In the genomic region with DNA sequence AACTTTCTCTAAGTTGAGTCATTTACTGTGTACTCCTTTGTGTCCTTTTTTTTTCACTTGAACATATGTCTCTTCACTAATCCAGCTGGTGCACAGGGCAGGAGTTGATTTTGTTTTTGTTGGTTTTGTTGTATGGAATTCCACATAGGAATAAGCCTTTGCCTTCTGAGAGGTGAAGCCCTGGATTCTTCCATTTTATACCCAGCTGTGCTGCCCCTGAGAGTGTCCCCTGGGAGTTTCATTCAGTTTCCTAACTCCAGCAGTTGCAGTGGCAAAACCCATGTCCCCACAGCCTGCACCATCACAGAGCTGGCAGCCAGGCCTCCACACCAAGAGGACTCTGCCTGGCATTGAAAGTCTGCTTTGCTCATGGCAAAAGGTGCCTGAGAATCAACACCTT, we compare ENCODE assay signal across 2 cellular contexts.
TF ChIP-seq lines count a peak whose summit lies in the region.

No MANE protein-coding gene starts in this region.

TF ChIP-seq in HepG2, 621 proteins besides CTCF, POLR2A, EP300 and RAD21:
- TF ChIP-seq ZFP1 (CRISPR knock-in tag; IDR thresholded peaks at IDR 0.05): peak; percentile 89; the same call in 1 of the 2 replicates
- no peak for TF ChIP-seq HDAC6 (IDR thresholded peaks at IDR 0.05; ENCODE audit: low read depth, low read length)

TF ChIP-seq in H1, 55 proteins besides CTCF, POLR2A, EP300 and RAD21:
- TF ChIP-seq CHD2 (IDR thresholded peaks at IDR 0.05; ENCODE audit: low read length): no peak
- TF ChIP-seq SRF (IDR thresholded peaks at IDR 0.05; ENCODE audit: low read depth, low read length): no peak
- TF ChIP-seq SP4 (IDR thresholded peaks at IDR 0.05; ENCODE audit: low read length): no peak
- no peak for TF ChIP-seq GTF2F1 (IDR thresholded peaks at IDR 0.05; ENCODE audit: borderline replicate concordance, low read depth, low read length)
- TF ChIP-seq, protein P1, sequence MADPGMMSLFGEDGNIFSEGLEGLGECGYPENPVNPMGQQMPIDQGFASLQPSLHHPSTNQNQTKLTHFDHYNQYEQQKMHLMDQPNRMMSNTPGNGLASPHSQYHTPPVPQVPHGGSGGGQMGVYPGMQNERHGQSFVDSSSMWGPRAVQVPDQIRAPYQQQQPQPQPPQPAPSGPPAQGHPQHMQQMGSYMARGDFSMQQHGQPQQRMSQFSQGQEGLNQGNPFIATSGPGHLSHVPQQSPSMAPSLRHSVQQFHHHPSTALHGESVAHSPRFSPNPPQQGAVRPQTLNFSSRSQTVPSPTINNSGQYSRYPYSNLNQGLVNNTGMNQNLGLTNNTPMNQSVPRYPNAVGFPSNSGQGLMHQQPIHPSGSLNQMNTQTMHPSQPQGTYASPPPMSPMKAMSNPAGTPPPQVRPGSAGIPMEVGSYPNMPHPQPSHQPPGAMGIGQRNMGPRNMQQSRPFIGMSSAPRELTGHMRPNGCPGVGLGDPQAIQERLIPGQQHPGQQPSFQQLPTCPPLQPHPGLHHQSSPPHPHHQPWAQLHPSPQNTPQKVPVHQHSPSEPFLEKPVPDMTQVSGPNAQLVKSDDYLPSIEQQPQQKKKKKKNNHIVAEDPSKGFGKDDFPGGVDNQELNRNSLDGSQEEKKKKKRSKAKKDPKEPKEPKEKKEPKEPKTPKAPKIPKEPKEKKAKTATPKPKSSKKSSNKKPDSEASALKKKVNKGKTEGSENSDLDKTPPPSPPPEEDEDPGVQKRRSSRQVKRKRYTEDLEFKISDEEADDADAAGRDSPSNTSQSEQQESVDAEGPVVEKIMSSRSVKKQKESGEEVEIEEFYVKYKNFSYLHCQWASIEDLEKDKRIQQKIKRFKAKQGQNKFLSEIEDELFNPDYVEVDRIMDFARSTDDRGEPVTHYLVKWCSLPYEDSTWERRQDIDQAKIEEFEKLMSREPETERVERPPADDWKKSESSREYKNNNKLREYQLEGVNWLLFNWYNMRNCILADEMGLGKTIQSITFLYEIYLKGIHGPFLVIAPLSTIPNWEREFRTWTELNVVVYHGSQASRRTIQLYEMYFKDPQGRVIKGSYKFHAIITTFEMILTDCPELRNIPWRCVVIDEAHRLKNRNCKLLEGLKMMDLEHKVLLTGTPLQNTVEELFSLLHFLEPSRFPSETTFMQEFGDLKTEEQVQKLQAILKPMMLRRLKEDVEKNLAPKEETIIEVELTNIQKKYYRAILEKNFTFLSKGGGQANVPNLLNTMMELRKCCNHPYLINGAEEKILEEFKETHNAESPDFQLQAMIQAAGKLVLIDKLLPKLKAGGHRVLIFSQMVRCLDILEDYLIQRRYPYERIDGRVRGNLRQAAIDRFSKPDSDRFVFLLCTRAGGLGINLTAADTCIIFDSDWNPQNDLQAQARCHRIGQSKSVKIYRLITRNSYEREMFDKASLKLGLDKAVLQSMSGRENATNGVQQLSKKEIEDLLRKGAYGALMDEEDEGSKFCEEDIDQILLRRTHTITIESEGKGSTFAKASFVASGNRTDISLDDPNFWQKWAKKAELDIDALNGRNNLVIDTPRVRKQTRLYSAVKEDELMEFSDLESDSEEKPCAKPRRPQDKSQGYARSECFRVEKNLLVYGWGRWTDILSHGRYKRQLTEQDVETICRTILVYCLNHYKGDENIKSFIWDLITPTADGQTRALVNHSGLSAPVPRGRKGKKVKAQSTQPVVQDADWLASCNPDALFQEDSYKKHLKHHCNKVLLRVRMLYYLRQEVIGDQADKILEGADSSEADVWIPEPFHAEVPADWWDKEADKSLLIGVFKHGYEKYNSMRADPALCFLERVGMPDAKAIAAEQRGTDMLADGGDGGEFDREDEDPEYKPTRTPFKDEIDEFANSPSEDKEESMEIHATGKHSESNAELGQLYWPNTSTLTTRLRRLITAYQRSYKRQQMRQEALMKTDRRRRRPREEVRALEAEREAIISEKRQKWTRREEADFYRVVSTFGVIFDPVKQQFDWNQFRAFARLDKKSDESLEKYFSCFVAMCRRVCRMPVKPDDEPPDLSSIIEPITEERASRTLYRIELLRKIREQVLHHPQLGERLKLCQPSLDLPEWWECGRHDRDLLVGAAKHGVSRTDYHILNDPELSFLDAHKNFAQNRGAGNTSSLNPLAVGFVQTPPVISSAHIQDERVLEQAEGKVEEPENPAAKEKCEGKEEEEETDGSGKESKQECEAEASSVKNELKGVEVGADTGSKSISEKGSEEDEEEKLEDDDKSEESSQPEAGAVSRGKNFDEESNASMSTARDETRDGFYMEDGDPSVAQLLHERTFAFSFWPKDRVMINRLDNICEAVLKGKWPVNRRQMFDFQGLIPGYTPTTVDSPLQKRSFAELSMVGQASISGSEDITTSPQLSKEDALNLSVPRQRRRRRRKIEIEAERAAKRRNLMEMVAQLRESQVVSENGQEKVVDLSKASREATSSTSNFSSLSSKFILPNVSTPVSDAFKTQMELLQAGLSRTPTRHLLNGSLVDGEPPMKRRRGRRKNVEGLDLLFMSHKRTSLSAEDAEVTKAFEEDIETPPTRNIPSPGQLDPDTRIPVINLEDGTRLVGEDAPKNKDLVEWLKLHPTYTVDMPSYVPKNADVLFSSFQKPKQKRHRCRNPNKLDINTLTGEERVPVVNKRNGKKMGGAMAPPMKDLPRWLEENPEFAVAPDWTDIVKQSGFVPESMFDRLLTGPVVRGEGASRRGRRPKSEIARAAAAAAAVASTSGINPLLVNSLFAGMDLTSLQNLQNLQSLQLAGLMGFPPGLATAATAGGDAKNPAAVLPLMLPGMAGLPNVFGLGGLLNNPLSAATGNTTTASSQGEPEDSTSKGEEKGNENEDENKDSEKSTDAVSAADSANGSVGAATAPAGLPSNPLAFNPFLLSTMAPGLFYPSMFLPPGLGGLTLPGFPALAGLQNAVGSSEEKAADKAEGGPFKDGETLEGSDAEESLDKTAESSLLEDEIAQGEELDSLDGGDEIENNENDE (IDR thresholded peaks at IDR 0.05; ENCODE audit: insufficient replicate concordance, low read length): no peak
- no peak for TF ChIP-seq EGR1 (IDR thresholded peaks at IDR 0.05; ENCODE audit: borderline replicate concordance, low read depth, low read length)
- no peak for TF ChIP-seq NANOG (IDR thresholded peaks at IDR 0.05; ENCODE audit: insufficient read depth, low read depth, low read length, poor library complexity, severe bottlenecking)
